Comparison of ENCODE assay signal across 9 cellular contexts in the genomic region with DNA sequence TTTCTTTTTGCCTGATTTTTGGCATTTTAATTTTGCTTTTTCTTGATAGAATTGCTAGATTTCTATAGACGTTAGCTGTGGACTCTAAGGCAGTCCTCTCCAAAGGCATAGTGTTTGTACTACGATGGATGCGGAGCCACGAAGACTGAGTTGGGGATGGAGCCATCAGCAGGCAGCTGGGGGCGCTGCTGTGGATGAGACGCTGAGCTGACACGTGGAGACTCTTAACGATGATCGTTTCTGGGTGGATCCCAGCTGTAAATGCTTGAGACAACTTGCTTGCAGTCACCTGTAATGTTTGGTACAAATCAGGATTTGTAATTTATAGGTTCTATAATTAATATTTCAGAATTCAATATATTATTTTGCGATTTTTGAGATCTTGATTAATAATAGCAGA. TPM values are rescaled to one million over a fixed set of nuclear protein-coding genes. Genes with fewer than 3 reads are reported as not detected.
A peak's percentile ranks its signal among the peaks of the same experiment; 100 is the strongest.
DNase-seq lines count a peak whose midpoint lies in the region; ATAC-seq, FAIRE-seq and TF ChIP-seq lines count a peak whose summit lies in the region.
"Had no signal": no experiment of that assay in that cellular context is flagged by ENCODE, and none has a peak within 500 bp of the region (broad histone marks: within the 10 kb centered on the region; RNA-seq: fewer than 3 reads in every experiment).

No MANE protein-coding gene starts in this region.

- DNase-seq in GM20000 (ENCODE audit: low spot score) (peak; percentile 32), left kidney (ENCODE audit: low read depth, low spot score) (peak; percentile 36), COLO829 (ENCODE audit: low spot score) (no peak), LoVo (ENCODE audit: low spot score) (no peak), pancreas (no peak), NK-92 (lab: John Stamatoyannopoulos, UW; ENCODE audit: unreplicated experiment) (no peak)
- peak; percentile 30 for DNase-seq in activated CD4-positive, alpha-beta T cell treated with anti-CD3 and anti-CD28 coated beads, Interleukin-2, amount 50 U/mL, for 1 hour
- DNase-seq: SW 1271 had no signal

- intact Hi-C loops in pancreas (cut with DNase I), result no loop called here

- 72 to 73% methylated on average over 10 of the region's 10 CpGs for WGBS in pancreas, 2 donors

- no peaks in the 10 kb centered on the region for H3K9me3 ChIP-seq in pancreas

- H3K27me3 ChIP-seq in pancreas, result no peaks in the 10 kb centered on the region

- H3K27ac ChIP-seq in C4-2B (no peak overlapping the region), pancreas (no peak overlapping the region)

- H3K4me1 ChIP-seq in pancreas, result peaks cover 0 to 5% (median 0%) of the 10 kb centered on the region in 3 donors

- FAIRE-seq in pancreas (lab: Jason Lieb, UNC), result no peak

- H3K36me3 ChIP-seq in pancreas, result no peaks in the 10 kb centered on the region

- TF ChIP-seq CTCF in C4-2B (conservative IDR thresholded peaks at IDR 0.05) (peak; percentile 40), GM20000 (IDR thresholded peaks at IDR 0.05; ENCODE audit: extremely low read depth, missing control alignments) (peak; percentile 38), pancreas (IDR thresholded peaks at IDR 0.05) (no peak)

- H3K4me3 ChIP-seq in pancreas, result no peak overlapping the region

- no peak for ATAC-seq in pancreas

RNA-seq across cellular contexts. Expression of gene PPP1R2, which starts 13.3 kb away (rescaled TPM):
- 10 to 100 TPM; 14.7 to 26.0 (median 16.9) TPM for total RNA-seq in pancreas
- polyA plus RNA-seq in pancreas, result 10 to 100 TPM in 1 of 2 donors, 1 to 10 TPM in 1; 9.5 to 15.5 TPM

RNA-seq across cellular contexts. Expression of gene APOD, which starts 27.4 kb away (rescaled TPM):
- total RNA-seq in pancreas, result 100 to 1,000 TPM in 2 of 6 donors, 10 to 100 TPM in 4; 12.1 to 133 (median 54.6) TPM
- polyA plus RNA-seq in pancreas, result 10 to 100 TPM; 47.9 to 75.7 TPM

Comparison
In these comparisons a context has a peak if more than half of its experiments do, and no peak if none do; other contexts are left out.
1. CTCF ChIP-seq: peak in C4-2B (single experiment) and GM20000 (single experiment); none in pancreas (0 of 4).
2. DNase-seq: peak in GM20000 (single experiment), activated CD4-positive, alpha-beta T cell treated with anti-CD3 and anti-CD28 coated beads, Interleukin-2, amount 50 U/mL, for 1 hour (single experiment) and left kidney (single experiment); none in COLO829 (single experiment), LoVo (single experiment), pancreas (0 of 6) and NK-92 (single experiment).